1 cellular context compared by ENCODE assay signal in the genomic region with DNA sequence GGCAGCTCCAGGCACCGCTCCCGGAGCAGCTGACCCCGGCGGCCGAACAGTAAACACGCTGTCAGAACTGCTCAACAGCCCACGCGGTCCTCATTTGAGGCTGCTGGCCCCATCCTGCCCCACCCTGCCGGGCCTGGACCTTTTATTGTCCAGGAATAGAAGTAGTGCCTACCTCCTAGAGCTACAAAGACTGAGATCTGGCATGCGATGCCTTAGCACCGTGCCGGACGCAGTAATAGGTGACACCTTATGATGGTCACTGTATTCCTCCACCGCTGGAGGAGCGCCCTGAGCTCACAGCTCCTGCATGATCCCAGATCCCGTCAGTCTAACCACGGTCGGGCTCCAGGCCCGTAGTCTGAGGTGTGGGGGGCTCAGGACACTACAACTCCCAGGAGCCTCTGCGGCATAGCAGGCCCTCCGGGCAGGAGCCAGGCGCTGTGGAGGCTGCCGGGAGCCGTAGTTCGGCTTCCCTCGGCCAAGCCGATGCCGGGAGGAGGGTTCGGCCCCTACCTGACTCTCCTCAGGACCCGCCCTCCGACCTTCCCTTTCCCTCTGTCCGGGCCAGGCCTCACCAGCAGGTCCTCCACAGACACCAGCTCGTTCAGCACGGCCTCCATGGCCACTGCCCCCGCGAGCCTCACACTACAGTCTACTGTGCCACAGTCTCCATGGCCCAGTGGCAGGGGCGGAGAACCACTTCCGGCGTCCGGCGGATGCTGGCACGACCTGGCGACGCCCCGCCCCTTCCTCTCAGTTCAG.
TF ChIP-seq lines count a peak whose summit lies in the region.

A gene (minus strand): TSS at position 697 of the 762 bp plus-strand sequence. CDS start 77 bp downstream, at position 620.

TF ChIP-seq in HEK293, 187 proteins besides CTCF, POLR2A, EP300 and RAD21 (continued from another document and continues in another):
- TF ChIP-seq, protein P1, sequence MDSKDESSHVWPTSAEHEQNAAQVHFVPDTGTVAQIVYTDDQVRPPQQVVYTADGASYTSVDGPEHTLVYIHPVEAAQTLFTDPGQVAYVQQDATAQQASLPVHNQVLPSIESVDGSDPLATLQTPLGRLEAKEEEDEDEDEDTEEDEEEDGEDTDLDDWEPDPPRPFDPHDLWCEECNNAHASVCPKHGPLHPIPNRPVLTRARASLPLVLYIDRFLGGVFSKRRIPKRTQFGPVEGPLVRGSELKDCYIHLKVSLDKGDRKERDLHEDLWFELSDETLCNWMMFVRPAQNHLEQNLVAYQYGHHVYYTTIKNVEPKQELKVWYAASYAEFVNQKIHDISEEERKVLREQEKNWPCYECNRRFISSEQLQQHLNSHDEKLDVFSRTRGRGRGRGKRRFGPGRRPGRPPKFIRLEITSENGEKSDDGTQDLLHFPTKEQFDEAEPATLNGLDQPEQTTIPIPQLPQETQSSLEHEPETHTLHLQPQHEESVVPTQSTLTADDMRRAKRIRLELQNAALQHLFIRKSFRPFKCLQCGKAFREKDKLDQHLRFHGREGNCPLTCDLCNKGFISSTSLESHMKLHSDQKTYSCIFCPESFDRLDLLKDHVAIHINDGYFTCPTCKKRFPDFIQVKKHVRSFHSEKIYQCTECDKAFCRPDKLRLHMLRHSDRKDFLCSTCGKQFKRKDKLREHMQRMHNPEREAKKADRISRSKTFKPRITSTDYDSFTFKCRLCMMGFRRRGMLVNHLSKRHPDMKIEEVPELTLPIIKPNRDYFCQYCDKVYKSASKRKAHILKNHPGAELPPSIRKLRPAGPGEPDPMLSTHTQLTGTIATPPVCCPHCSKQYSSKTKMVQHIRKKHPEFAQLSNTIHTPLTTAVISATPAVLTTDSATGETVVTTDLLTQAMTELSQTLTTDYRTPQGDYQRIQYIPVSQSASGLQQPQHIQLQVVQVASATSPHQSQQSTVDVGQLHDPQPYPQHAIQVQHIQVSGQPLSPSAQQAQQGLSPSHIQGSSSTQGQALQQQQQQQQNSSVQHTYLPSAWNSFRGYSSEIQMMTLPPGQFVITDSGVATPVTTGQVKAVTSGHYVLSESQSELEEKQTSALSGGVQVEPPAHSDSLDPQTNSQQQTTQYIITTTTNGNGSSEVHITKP (tag by site-specific recombination; IDR thresholded peaks at IDR 0.05): no peak
- TF ChIP-seq, protein P2, sequence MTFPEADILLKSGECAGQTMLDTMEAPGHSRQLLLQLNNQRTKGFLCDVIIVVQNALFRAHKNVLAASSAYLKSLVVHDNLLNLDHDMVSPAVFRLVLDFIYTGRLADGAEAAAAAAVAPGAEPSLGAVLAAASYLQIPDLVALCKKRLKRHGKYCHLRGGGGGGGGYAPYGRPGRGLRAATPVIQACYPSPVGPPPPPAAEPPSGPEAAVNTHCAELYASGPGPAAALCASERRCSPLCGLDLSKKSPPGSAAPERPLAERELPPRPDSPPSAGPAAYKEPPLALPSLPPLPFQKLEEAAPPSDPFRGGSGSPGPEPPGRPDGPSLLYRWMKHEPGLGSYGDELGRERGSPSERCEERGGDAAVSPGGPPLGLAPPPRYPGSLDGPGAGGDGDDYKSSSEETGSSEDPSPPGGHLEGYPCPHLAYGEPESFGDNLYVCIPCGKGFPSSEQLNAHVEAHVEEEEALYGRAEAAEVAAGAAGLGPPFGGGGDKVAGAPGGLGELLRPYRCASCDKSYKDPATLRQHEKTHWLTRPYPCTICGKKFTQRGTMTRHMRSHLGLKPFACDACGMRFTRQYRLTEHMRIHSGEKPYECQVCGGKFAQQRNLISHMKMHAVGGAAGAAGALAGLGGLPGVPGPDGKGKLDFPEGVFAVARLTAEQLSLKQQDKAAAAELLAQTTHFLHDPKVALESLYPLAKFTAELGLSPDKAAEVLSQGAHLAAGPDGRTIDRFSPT (tag by site-specific recombination; IDR thresholded peaks at IDR 0.05): peak; percentile 100
- TF ChIP-seq ZNF221 (tag by site-specific recombination; IDR thresholded peaks at IDR 0.05; ENCODE audit: borderline replicate concordance) (no peak), ZNF121 (tag by site-specific recombination; IDR thresholded peaks at IDR 0.05) (no peak), ZSCAN16 (tag by site-specific recombination; IDR thresholded peaks at IDR 0.05) (0 out of 2 replicates have a peak, but pooled peaks have one; percentile 10), ZNF292 (tag by site-specific recombination; IDR thresholded peaks at IDR 0.05; ENCODE audit: borderline replicate concordance, low read depth) (no peak), ZFP3 (tag by site-specific recombination; IDR thresholded peaks at IDR 0.05; ENCODE audit: low read depth) (no peak), HOXA7 (CRISPR knock-in tag; IDR thresholded peaks at IDR 0.05; ENCODE audit: borderline replicate concordance) (no peak), ZEB2 (tag by site-specific recombination; IDR thresholded peaks at IDR 0.05) (peak; percentile 87), ZNF350 (tag by site-specific recombination; IDR thresholded peaks at IDR 0.05) (no peak), ZNF19 (tag by site-specific recombination; IDR thresholded peaks at IDR 0.05; ENCODE audit: low read depth) (no peak), MYNN (tag by site-specific recombination; IDR thresholded peaks at IDR 0.05; ENCODE audit: borderline replicate concordance) (no peak), YY2 (tag by site-specific recombination; IDR thresholded peaks at IDR 0.05) (peak; percentile 91), ZNF514 (tag by site-specific recombination; IDR thresholded peaks at IDR 0.05) (no peak), ZNF302 (tag by site-specific recombination; IDR thresholded peaks at IDR 0.05; ENCODE audit: low read depth) (no peak), ZBTB48 (tag by site-specific recombination; IDR thresholded peaks at IDR 0.05) (no peak), ZNF747 (tag by site-specific recombination; IDR thresholded peaks at IDR 0.05) (no peak), ZNF768 (tag by site-specific recombination; IDR thresholded peaks at IDR 0.05) (no peak), HOXC10 (CRISPR knock-in tag; IDR thresholded peaks at IDR 0.05) (no peak), ZNF426 (tag by site-specific recombination; IDR thresholded peaks at IDR 0.05) (no peak), WT1 (tag by site-specific recombination; IDR thresholded peaks at IDR 0.05) (0 out of 2 replicates have a peak, but pooled peaks have one; percentile 13), ZNF48 (tag by site-specific recombination; IDR thresholded peaks at IDR 0.05) (no peak), ZNF530 (tag by site-specific recombination; IDR thresholded peaks at IDR 0.05; ENCODE audit: low read depth) (no peak), OSR2 (tag by site-specific recombination; IDR thresholded peaks at IDR 0.05) (0 out of 2 replicates have a peak, but pooled peaks have one; percentile 15), ZNF2 (tag by site-specific recombination; IDR thresholded peaks at IDR 0.05) (peak; percentile 80; the same call in 1 of the 2 replicates), ZNF548 (tag by site-specific recombination; IDR thresholded peaks at IDR 0.05) (no peak)
- TF ChIP-seq, protein P3, sequence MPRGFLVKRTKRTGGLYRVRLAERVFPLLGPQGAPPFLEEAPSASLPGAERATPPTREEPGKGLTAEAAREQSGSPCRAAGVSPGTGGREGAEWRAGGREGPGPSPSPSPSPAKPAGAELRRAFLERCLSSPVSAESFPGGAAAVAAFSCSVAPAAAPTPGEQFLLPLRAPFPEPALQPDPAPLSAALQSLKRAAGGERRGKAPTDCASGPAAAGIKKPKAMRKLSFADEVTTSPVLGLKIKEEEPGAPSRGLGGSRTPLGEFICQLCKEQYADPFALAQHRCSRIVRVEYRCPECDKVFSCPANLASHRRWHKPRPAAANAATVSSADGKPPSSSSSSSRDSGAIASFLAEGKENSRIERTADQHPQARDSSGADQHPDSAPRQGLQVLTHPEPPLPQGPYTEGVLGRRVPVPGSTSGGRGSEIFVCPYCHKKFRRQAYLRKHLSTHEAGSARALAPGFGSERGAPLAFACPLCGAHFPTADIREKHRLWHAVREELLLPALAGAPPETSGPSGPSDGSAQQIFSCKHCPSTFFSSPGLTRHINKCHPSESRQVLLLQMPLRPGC (tag by site-specific recombination; IDR thresholded peaks at IDR 0.05): no peak
- TF ChIP-seq, protein P4, sequence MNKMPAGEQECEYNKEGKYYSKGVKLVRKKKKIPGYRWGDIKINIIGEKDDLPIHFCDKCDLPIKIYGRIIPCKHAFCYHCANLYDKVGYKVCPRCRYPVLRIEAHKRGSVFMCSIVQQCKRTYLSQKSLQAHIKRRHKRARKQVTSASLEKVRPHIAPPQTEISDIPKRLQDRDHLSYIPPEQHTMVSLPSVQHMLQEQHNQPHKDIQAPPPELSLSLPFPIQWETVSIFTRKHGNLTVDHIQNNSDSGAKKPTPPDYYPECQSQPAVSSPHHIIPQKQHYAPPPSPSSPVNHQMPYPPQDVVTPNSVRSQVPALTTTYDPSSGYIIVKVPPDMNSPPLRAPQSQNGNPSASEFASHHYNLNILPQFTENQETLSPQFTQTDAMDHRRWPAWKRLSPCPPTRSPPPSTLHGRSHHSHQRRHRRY (tag by site-specific recombination; IDR thresholded peaks at IDR 0.05): no peak
- TF ChIP-seq, protein P5, sequence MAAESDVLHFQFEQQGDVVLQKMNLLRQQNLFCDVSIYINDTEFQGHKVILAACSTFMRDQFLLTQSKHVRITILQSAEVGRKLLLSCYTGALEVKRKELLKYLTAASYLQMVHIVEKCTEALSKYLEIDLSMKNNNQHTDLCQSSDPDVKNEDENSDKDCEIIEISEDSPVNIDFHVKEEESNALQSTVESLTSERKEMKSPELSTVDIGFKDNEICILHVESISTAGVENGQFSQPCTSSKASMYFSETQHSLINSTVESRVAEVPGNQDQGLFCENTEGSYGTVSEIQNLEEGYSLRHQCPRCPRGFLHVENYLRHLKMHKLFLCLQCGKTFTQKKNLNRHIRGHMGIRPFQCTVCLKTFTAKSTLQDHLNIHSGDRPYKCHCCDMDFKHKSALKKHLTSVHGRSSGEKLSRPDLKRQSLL (tag by site-specific recombination; IDR thresholded peaks at IDR 0.05): no peak
- TF ChIP-seq, protein P6, sequence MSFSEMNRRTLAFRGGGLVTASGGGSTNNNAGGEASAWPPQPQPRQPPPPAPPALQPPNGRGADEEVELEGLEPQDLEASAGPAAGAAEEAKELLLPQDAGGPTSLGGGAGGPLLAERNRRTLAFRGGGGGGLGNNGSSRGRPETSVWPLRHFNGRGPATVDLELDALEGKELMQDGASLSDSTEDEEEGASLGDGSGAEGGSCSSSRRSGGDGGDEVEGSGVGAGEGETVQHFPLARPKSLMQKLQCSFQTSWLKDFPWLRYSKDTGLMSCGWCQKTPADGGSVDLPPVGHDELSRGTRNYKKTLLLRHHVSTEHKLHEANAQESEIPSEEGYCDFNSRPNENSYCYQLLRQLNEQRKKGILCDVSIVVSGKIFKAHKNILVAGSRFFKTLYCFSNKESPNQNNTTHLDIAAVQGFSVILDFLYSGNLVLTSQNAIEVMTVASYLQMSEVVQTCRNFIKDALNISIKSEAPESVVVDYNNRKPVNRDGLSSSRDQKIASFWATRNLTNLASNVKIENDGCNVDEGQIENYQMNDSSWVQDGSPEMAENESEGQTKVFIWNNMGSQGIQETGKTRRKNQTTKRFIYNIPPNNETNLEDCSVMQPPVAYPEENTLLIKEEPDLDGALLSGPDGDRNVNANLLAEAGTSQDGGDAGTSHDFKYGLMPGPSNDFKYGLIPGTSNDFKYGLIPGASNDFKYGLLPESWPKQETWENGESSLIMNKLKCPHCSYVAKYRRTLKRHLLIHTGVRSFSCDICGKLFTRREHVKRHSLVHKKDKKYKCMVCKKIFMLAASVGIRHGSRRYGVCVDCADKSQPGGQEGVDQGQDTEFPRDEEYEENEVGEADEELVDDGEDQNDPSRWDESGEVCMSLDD (tag by site-specific recombination; IDR thresholded peaks at IDR 0.05): 0 out of 2 replicates have a peak, but pooled peaks have one; percentile 18
- TF ChIP-seq, protein P7, sequence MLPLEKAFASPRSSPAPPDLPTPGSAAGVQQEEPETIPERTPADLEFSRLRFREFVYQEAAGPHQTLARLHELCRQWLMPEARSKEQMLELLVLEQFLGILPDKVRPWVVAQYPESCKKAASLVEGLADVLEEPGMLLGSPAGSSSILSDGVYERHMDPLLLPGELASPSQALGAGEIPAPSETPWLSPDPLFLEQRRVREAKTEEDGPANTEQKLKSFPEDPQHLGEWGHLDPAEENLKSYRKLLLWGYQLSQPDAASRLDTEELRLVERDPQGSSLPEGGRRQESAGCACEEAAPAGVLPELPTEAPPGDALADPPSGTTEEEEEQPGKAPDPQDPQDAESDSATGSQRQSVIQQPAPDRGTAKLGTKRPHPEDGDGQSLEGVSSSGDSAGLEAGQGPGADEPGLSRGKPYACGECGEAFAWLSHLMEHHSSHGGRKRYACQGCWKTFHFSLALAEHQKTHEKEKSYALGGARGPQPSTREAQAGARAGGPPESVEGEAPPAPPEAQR (tag by site-specific recombination; IDR thresholded peaks at IDR 0.05): no peak
- TF ChIP-seq, protein P8, sequence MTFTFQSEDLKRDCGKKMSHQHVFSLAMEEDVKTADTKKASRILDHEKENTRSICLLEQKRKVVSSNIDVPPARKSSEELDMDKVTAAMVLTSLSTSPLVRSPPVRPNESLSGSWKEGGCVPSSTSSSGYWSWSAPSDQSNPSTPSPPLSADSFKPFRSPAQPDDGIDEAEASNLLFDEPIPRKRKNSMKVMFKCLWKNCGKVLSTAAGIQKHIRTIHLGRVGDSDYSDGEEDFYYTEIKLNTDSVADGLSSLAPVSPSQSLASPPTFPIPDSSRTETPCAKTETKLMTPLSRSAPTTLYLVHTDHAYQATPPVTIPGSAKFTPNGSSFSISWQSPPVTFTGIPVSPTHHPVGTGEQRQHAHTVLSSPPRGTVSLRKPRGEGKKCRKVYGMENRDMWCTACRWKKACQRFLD (tag by site-specific recombination; IDR thresholded peaks at IDR 0.05): no peak
- TF ChIP-seq, protein P9, sequence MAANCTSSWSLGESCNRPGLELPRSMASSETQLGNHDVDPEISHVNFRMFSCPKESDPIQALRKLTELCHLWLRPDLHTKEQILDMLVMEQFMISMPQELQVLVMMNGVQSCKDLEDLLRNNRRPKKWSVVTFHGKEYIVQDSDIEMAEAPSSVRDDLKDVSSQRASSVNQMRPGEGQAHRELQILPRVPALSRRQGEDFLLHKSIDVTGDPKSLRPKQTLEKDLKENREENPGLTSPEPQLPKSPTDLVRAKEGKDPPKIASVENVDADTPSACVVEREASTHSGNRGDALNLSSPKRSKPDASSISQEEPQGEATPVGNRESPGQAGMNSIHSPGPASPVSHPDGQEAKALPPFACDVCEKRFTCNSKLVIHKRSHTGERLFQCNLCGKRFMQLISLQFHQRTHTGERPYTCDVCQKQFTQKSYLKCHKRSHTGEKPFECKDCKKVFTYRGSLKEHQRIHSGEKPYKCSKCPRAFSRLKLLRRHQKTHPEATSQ (tag by site-specific recombination; IDR thresholded peaks at IDR 0.05): no peak
- TF ChIP-seq, protein P10, sequence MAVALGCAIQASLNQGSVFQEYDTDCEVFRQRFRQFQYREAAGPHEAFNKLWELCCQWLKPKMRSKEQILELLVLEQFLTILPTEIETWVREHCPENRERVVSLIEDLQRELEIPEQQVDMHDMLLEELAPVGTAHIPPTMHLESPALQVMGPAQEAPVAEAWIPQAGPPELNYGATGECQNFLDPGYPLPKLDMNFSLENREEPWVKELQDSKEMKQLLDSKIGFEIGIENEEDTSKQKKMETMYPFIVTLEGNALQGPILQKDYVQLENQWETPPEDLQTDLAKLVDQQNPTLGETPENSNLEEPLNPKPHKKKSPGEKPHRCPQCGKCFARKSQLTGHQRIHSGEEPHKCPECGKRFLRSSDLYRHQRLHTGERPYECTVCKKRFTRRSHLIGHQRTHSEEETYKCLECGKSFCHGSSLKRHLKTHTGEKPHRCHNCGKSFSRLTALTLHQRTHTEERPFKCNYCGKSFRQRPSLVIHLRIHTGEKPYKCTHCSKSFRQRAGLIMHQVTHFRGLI (tag by site-specific recombination; IDR thresholded peaks at IDR 0.05): no peak; the same call in 1 of the 2 replicates
- TF ChIP-seq, protein P11, sequence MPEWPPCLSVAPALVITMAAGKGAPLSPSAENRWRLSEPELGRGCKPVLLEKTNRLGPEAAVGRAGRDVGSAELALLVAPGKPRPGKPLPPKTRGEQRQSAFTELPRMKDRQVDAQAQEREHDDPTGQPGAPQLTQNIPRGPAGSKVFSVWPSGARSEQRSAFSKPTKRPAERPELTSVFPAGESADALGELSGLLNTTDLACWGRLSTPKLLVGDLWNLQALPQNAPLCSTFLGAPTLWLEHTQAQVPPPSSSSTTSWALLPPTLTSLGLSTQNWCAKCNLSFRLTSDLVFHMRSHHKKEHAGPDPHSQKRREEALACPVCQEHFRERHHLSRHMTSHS (tag by site-specific recombination; IDR thresholded peaks at IDR 0.05): no peak
